ENCODE assay signal across 9 cellular contexts in the genomic region with DNA sequence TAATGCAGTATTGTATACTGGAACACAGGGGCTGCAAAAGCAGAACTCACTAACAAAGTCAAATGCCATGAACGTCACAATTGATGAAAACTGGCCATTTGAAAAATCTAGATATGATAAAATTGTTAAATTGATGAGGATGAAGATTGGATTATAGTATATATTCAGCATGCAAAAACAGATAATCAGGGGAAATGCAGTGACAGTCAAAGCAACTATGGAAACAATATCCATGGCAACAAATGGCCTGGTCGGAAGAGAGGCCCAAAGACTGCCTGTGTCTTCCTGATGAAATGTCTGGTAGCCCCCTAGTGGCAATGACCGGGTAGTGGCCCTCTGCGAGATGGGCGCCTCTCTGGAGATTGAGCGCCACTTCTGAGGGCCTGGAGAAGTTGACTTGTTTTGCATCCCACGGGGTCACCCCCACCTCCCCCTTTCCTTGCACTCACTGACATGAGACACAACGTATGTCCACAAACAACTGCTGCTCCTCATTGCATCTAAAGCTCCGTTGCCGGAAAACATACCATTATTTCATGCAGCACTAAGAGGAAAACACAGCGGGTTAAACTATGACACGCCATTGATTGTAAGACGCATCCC. TPM values are rescaled to one million over a fixed set of nuclear protein-coding genes. Genes with fewer than 3 reads are reported as not detected.
DNase-seq lines count a peak whose midpoint lies in the region; ATAC-seq and TF ChIP-seq lines count a peak whose summit lies in the region.
"Had no signal": no experiment of that assay in that cellular context is flagged by ENCODE, and none has a peak within 500 bp of the region (broad histone marks: within the 10 kb centered on the region; RNA-seq: fewer than 3 reads in every experiment).

No MANE protein-coding gene starts in this region.

- H3K36me3 ChIP-seq in right atrium auricular region: no peaks in the 10 kb centered on the region

- intact Hi-C loops in sciatic nerve (cut with DNase I): loop anchor here (10.0 kb wide), 1 partner anchor 134 kb away; a partner anchor contains a TSS

- TF ChIP-seq CTCF in right atrium auricular region (IDR thresholded peaks at IDR 0.05): peak; percentile 78 to 91

- ATAC-seq in sciatic nerve (peak; percentile 86), HG03139 (IDR thresholded peaks at IDR 0.05; ENCODE audit: unreplicated experiment) (no peak)

- H3K4me3 ChIP-seq in right atrium auricular region: no peak overlapping the region
- H3K4me3 ChIP-seq: BLaER1 had no signal

- no peaks in the 10 kb centered on the region for H3K9me3 ChIP-seq in right atrium auricular region
- H3K9me3 ChIP-seq: BLaER1 had no signal

- no peaks in the 10 kb centered on the region for H3K27me3 ChIP-seq in right atrium auricular region
- H3K27me3 ChIP-seq: BLaER1 had no signal

- peaks cover 0 to 5% of the 10 kb centered on the region in 2 donors for H3K4me1 ChIP-seq in right atrium auricular region
- H3K4me1 ChIP-seq: BLaER1 had no signal

- H3K27ac ChIP-seq in right atrium auricular region: no peak overlapping the region
- H3K27ac ChIP-seq: BLaER1 had no signal

- DNase-seq in NCI-H1436 (lab: John Stamatoyannopoulos, UW) (peak; percentile 34), NCI-H1436 treated with DMSO at 0.1 percent for 48 hours (lab: John Stamatoyannopoulos, UW) (no peak), NCI-H1105 (lab: John Stamatoyannopoulos, UW) (peak; percentile 81), T-helper 2 cell (peak; percentile 23 to 66 (median 50)), amniotic stem cell (lab: John Stamatoyannopoulos, UW) (peak; percentile 50), right atrium auricular region (ENCODE audit: low spot score) (peak; percentile 77), sciatic nerve (ENCODE audit: low spot score) (peak; percentile 86)

RNA-seq across cellular contexts. Expression of a gene that starts 43.5 kb away (rescaled TPM):
- not detected for total RNA-seq in right atrium auricular region
- total RNA-seq in sciatic nerve: not detected

RNA-seq across cellular contexts. Expression of a gene that starts 45.8 kb away (rescaled TPM):
- total RNA-seq in right atrium auricular region (1 to 10 TPM in 1 of 2 donors, under 1 TPM in 1; 0.33 to 1.5 TPM), sciatic nerve (0.62 TPM)

RNA-seq across cellular contexts. Expression of a gene that starts 51.4 kb away (rescaled TPM):
- total RNA-seq in right atrium auricular region: not detected
- not detected for total RNA-seq in sciatic nerve

RNA-seq across cellular contexts. Expression of a gene that starts 58.6 kb away (rescaled TPM):
- total RNA-seq in right atrium auricular region (not detected), sciatic nerve (not detected)
